9 cellular contexts compared by ENCODE assay signal in the genomic region with DNA sequence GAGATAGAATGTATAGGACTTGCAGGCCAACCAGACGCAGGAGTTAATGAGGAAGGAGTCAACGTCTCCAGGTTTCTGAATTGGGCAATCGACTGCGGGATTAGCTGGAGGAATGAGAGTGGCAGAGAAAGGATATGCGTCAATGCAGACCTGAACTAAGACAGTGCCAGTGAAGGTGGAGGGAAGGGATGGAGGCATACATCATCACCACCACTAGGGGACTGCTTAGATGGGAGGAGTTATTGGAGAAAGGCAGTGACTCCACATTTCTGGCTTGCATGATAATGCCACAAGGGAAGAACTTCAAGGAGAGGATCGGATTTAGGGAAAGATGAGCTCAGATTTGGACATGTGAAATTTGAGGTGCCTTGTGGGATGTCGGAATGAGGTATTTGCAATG. TPM values are rescaled to one million over a fixed set of nuclear protein-coding genes. Genes with fewer than 3 reads are reported as not detected.
A peak's percentile ranks its signal among the peaks of the same experiment; 100 is the strongest.
DNase-seq lines count a peak whose midpoint lies in the region; ATAC-seq, FAIRE-seq and TF ChIP-seq lines count a peak whose summit lies in the region.
"Had no signal": no experiment of that assay in that cellular context is flagged by ENCODE, and none has a peak within 500 bp of the region (broad histone marks: within the 10 kb centered on the region; RNA-seq: fewer than 3 reads in every experiment).

No MANE protein-coding gene starts in this region.

- WGBS in pancreas, 2 donors, result 47 to 62% methylated on average over 7 of the region's 7 CpGs

- no peaks in the 10 kb centered on the region for H3K4me1 ChIP-seq in pancreas

- no peaks in the 10 kb centered on the region for H3K27me3 ChIP-seq in pancreas

- no peaks in the 10 kb centered on the region for H3K9me3 ChIP-seq in pancreas

- DNase-seq in GM10266 (ENCODE audit: extremely low spot score), result no peak
- peak; percentile 45 for DNase-seq in HCEC 1CT
- peak; percentile 57 to 79 for DNase-seq in NCI-H524 (lab: John Stamatoyannopoulos, UW)
- peak; percentile 44 for DNase-seq in dedifferentiated amniotic fluid mesenchymal stem cell (ENCODE audit: extremely low spot score)
- no peak for DNase-seq in pancreas
- no peak for DNase-seq in T-helper 1 cell
- no peak for DNase-seq in activated CD4-positive, alpha-beta T cell treated with anti-CD3 and anti-CD28 coated beads, Interleukin-2, amount 50 U/mL, for 4 hours
- no peak for DNase-seq in activated CD4-positive, alpha-beta T cell treated with anti-CD3 and anti-CD28 coated beads, Interleukin-2, amount 50 U/mL, for 1 hour

- H3K4me3 ChIP-seq in pancreas, result no peak overlapping the region
- H3K4me3 ChIP-seq: skin epidermis had no signal

- no peaks in the 10 kb centered on the region for H3K36me3 ChIP-seq in pancreas

- peak; percentile 52 for TF ChIP-seq CTCF in GM10266 (IDR thresholded peaks at IDR 0.05; ENCODE audit: control insufficient read depth, insufficient read depth, low read depth, missing control alignments)
- TF ChIP-seq CTCF in pancreas (IDR thresholded peaks at IDR 0.05), result peak in 2 of 4 donors; percentile 19 to 38

- peak in 3 of 4 donors; percentile 67 to 70 (median 70) for ATAC-seq in pancreas

- intact Hi-C loops in pancreas (cut with DNase I), result no loop called here

- FAIRE-seq in pancreas (lab: Jason Lieb, UNC), result no peak

- no peak overlapping the region for H3K27ac ChIP-seq in pancreas
- H3K27ac ChIP-seq: skin epidermis had no signal

RNA-seq across cellular contexts. Expression of a gene that starts 17.4 kb away (rescaled TPM):
- total RNA-seq in pancreas, result 1 to 10 TPM in 1 of 6 donors, under 1 TPM in 4, not detected in 1; 0.16 to 1.9 (median 0.57) TPM
- polyA plus RNA-seq in pancreas, result under 1 TPM; 0.15 to 0.35 TPM

RNA-seq across cellular contexts. Expression of a gene that starts 47.9 kb away (rescaled TPM):
- total RNA-seq in pancreas, result 10 to 100 TPM; 10.7 to 17.2 (median 11.8) TPM
- 10 to 100 TPM in 1 of 2 donors, 1 to 10 TPM in 1; 9.8 to 15.5 TPM for polyA plus RNA-seq in pancreas

Comparison
In these comparisons a context has a peak if more than half of its experiments do, and no peak if none do; other contexts are left out.
1. DNase-seq: peak in HCEC 1CT (single experiment), NCI-H524 (2 of 2) and dedifferentiated amniotic fluid mesenchymal stem cell (single experiment); none in GM10266 (single experiment), pancreas (0 of 6), T-helper 1 cell (0 of 5), activated CD4-positive, alpha-beta T cell treated with anti-CD3 and anti-CD28 coated beads, Interleukin-2, amount 50 U/mL, for 4 hours (0 of 2) and activated CD4-positive, alpha-beta T cell treated with anti-CD3 and anti-CD28 coated beads, Interleukin-2, amount 50 U/mL, for 1 hour (single experiment).